Comparison of ENCODE assay signal across 9 cellular contexts in genomic region chr1:89725016-89725380, GRCh38.
A peak's percentile ranks its signal among the peaks of the same experiment; 100 is the strongest.
DNase-seq lines count a peak whose midpoint lies in the region; ATAC-seq and TF ChIP-seq lines count a peak whose summit lies in the region.
"Had no signal": no experiment of that assay in that cellular context is flagged by ENCODE, and none has a peak within 500 bp of the region (broad histone marks: within the 10 kb centered on the region; RNA-seq: fewer than 3 reads in every experiment).

No MANE protein-coding gene starts in this region.

- no peaks in the 10 kb centered on the region for H3K36me3 Mint-ChIP-seq in endothelial cell (ENCODE audit: low read depth, unreplicated experiment)

- H3K4me3 ChIP-seq in OCI-LY7 (ENCODE audit: low read depth, low read length, poor library complexity, severe bottlenecking) (no peak overlapping the region), epithelial cell of esophagus (ENCODE audit: low read length) (no peak overlapping the region), WERI-Rb-1 (ENCODE audit: low read depth, low read length) (no peak overlapping the region)

- H3K27me3 ChIP-seq in WERI-Rb-1 (ENCODE audit: insufficient read depth, low read depth, severe bottlenecking): no peaks in the 10 kb centered on the region

- DNase-seq in ELR (ENCODE audit: low read depth) (peak; percentile 64), OCI-LY7 (ENCODE audit: low spot score) (no peak), epithelial cell of esophagus (ENCODE audit: low read depth) (peak; percentile 55), omental fat pad (ENCODE audit: low spot score) (peak; percentile 40), endothelial cell (ENCODE audit: low spot score) (no peak), WERI-Rb-1 (no peak), NCI-H510A treated with DMSO at 0.1 percent for 48 hours (lab: John Stamatoyannopoulos, UW) (no peak)

- peak overlapping the region; percentile 24 for H3K27ac ChIP-seq in OCI-LY7 (ENCODE audit: low read depth, low read length, poor library complexity, severe bottlenecking)
- H3K27ac ChIP-seq in WERI-Rb-1: no peak overlapping the region
- H3K27ac ChIP-seq: VCaP had no signal

- no peaks in the 10 kb centered on the region for H4K20me1 ChIP-seq in OCI-LY7 (ENCODE audit: insufficient read depth, low read length)

- H3K27me3 Mint-ChIP-seq in endothelial cell (ENCODE audit: unreplicated experiment): no peaks in the 10 kb centered on the region

- H3K36me3 ChIP-seq in OCI-LY7 (ENCODE audit: insufficient read depth, low read length) (no peaks in the 10 kb centered on the region), WERI-Rb-1 (no peaks in the 10 kb centered on the region)

- peak overlapping the region; percentile 44 for H3K4me2 ChIP-seq in OCI-LY7 (ENCODE audit: low read length)

- POLR2A ChIA-PET in OCI-LY7 (lab: Charles Lee): interaction anchor here (0.6 to 0.7 kb wide), 2 partner anchors 93 to 152 kb away, joined by 3 read pairs; no protein-coding TSS in a partner anchor

- H3K9me3 Mint-ChIP-seq in endothelial cell (ENCODE audit: unreplicated experiment): no peaks in the 10 kb centered on the region

- ATAC-seq in omental fat pad (ENCODE audit: low FRiP score) (peak; percentile 67), HG02678 (IDR thresholded peaks at IDR 0.05; ENCODE audit: unreplicated experiment) (no peak)

- H3K9me3 ChIP-seq in OCI-LY7 (ENCODE audit: low read length) (no peaks in the 10 kb centered on the region), WERI-Rb-1 (ENCODE audit: severe bottlenecking) (no peaks in the 10 kb centered on the region)

- H3K4me3 Mint-ChIP-seq in endothelial cell (ENCODE audit: unreplicated experiment): no peak overlapping the region

- BruUV-seq in OCI-LY7 (replicated peaks; lab: Mats Ljungman, UMichigan): no TSS peak

- intact Hi-C loops in OCI-LY7 (cut with micrococcal nuclease; ENCODE audit: unreplicated experiment): no loop called here

- no peak for TF ChIP-seq CTCF in OCI-LY7 (conservative IDR thresholded peaks at IDR 0.05; ENCODE audit: low read length)
- no peak for TF ChIP-seq CTCF in epithelial cell of esophagus (IDR thresholded peaks at IDR 0.05; ENCODE audit: insufficient read depth, low read depth, low read length, missing control alignments)
- no peak for TF ChIP-seq CTCF in omental fat pad (IDR thresholded peaks at IDR 0.05)
- TF ChIP-seq CTCF in endothelial cell (IDR thresholded peaks at IDR 0.05; ENCODE audit: unreplicated experiment): no peak
- no peak for TF ChIP-seq CTCF in WERI-Rb-1 (IDR thresholded peaks at IDR 0.05; ENCODE audit: low read depth, low read length)

- H3K27ac Mint-ChIP-seq in endothelial cell (ENCODE audit: unreplicated experiment): no peak overlapping the region

- no peaks in the 10 kb centered on the region for H3K9me2 ChIP-seq in OCI-LY7 (ENCODE audit: insufficient read depth, low read length)

- CTCF ChIA-PET in OCI-LY7 (lab: Charles Lee; ENCODE audit: unreplicated experiment): no interaction called here

- peaks cover 32% of the 10 kb centered on the region for H3K4me1 Mint-ChIP-seq in endothelial cell (ENCODE audit: unreplicated experiment)

- peak overlapping the region; percentile 42; the same call in 1 of the 2 replicates for H2AFZ ChIP-seq in OCI-LY7 (ENCODE audit: low read length)

- H3K4me1 ChIP-seq in OCI-LY7 (ENCODE audit: insufficient read depth, low read length, poor library complexity, severe bottlenecking): peaks cover 36% of the 10 kb centered on the region

- H3K79me2 ChIP-seq in OCI-LY7 (ENCODE audit: insufficient read depth, low read depth, low read length): no peaks in the 10 kb centered on the region

Comparison
In these comparisons a context has a peak if more than half of its experiments do, and no peak if none do; other contexts are left out.
1. DNase-seq: peak in ELR (single experiment), epithelial cell of esophagus (single experiment) and omental fat pad (single experiment); none in OCI-LY7 (single experiment), endothelial cell (single experiment), WERI-Rb-1 (single experiment) and NCI-H510A treated with DMSO at 0.1 percent for 48 hours (single experiment).